27 cellular contexts compared by ENCODE assay signal in genomic region chr11:83068573-83068972, GRCh38. TPM values are rescaled to one million over a fixed set of nuclear protein-coding genes. Genes with fewer than 3 reads are reported as not detected.
A peak's percentile ranks its signal among the peaks of the same experiment; 100 is the strongest.
DNase-seq lines count a peak whose midpoint lies in the region; ATAC-seq, FAIRE-seq and TF ChIP-seq lines count a peak whose summit lies in the region.
"Had no signal": no experiment of that assay in that cellular context is flagged by ENCODE, and none has a peak within 500 bp of the region (broad histone marks: within the 10 kb centered on the region; RNA-seq: fewer than 3 reads in every experiment).

No MANE protein-coding gene starts in this region.

- H3K27ac ChIP-seq in Karpas-422 (ENCODE audit: low read length), result peak overlapping the region; percentile 98
- H3K27ac ChIP-seq in esophagus muscularis mucosa (replicated peaks in 1 of 4), result peak overlapping the region in 3 of 4 donors; percentile 92 to 95 (median 93)
- peak overlapping the region; percentile 87 to 98 (median 96) for H3K27ac ChIP-seq in gastrocnemius medialis
- H3K27ac ChIP-seq: body of pancreas, PC-9 had no signal

- in situ Hi-C loops in gastrocnemius medialis (cut with MboI; ENCODE audit: low sequenced_read_pairs in 4 of 4), result loop anchor here in 1 of 4 donors (25.0 kb wide), 1 partner anchor 94 kb away; the partner anchor contains the start of gene PCF11

- no peaks in the 10 kb centered on the region for H3K9me2 ChIP-seq in Karpas-422 (replicated peaks; ENCODE audit: insufficient read depth, low read length)

- H3K4me3 ChIP-seq in GM12864 (ENCODE audit: low read depth, low read length) (peak overlapping the region; percentile 69), Karpas-422 (ENCODE audit: low read length) (peak overlapping the region; percentile 96), esophagus muscularis mucosa (no peak overlapping the region), gastrocnemius medialis (no peak overlapping the region), H7 (ENCODE audit: insufficient read depth, low read depth, low read length) (no peak overlapping the region)
- H3K4me3 ChIP-seq: body of pancreas, PC-9 had no signal

- 70% methylated on average over 1 of the region's 1 CpG for WGBS in esophagus muscularis mucosa

- H2AFZ ChIP-seq in Karpas-422 (ENCODE audit: low read length), result no peak overlapping the region
- H2AFZ ChIP-seq: PC-9 had no signal

- FAIRE-seq in frontal cortex (lab: Jason Lieb, UNC), result no peak
- FAIRE-seq: GM12892 had no signal

- DNase-seq in GM12864 (ENCODE audit: low read depth) (no peak), Karpas-422 (no peak), esophagus muscularis mucosa (ENCODE audit: extremely low spot score) (no peak), gastrocnemius medialis (no peak), frontal cortex (ENCODE audit: low spot score in 2 of 2) (no peak), SHP77 treated with DMSO at 0.1 percent for 48 hours (lab: John Stamatoyannopoulos, UW) (no peak), H7 (no peak)
- DNase-seq in activated effector memory CD4-positive, alpha-beta T cell treated with Interleukin-2 at 50 U/mL for 16 hours, result no peak
- DNase-seq: activated CD4-positive, alpha-beta T cell treated with anti-CD3 and anti-CD28 coated beads for 4 hours; activated CD8-positive, alpha-beta memory T cell treated with anti-CD3 and anti-CD28 coated beads, Interleukin-2, amount 10 ng/mL, durations not matched to agents 7 days and 5 days; body of pancreas; CD8-positive, alpha-beta T cell; DMS153; effector memory CD8-positive, alpha-beta T cell; GF-D8; naive thymus-derived CD8-positive, alpha-beta T cell; NCI-H1105; NCI-H2029 treated with DMSO at 0.1 percent for 48 hours; NCI-H226; NCI-H774; PC-9; SIG-M5; stimulated activated CD4-positive, alpha-beta T cell treated with anti-CD3 and anti-CD28 coated beads, Interleukin-2, amount 100 ng/mL, for 48 hours; stimulated activated naive CD4-positive, alpha-beta T cell treated with Interleukin-2 at 50 U/mL for 16 hours; T-helper 1 cell; transverse colon had no signal

- H3K9me3 ChIP-seq in Karpas-422 (ENCODE audit: low read length) (no peaks in the 10 kb centered on the region), esophagus muscularis mucosa (no peaks in the 10 kb centered on the region), gastrocnemius medialis (no peaks in the 10 kb centered on the region)
- H3K9me3 ChIP-seq: body of pancreas, transverse colon had no signal

- H4K20me1 ChIP-seq in Karpas-422 (ENCODE audit: insufficient read depth, low read depth, low read length), result no peaks in the 10 kb centered on the region; the same call in 1 of the 2 replicates

- no peak for ATAC-seq in gastrocnemius medialis
- ATAC-seq: activated CD8-positive, alpha-beta memory T cell treated with anti-CD3 and anti-CD28 coated beads, Interleukin-2, amount 10 ng/mL, durations not matched to agents 7 days and 5 days; body of pancreas; CD8-positive, alpha-beta T cell; effector memory CD8-positive, alpha-beta T cell; naive thymus-derived CD8-positive, alpha-beta T cell had no signal

- peaks cover 92% of the 10 kb centered on the region for H3K79me2 ChIP-seq in Karpas-422 (ENCODE audit: low read length)

- TF ChIP-seq CTCF in GM12864 (IDR thresholded peaks at IDR 0.05; ENCODE audit: low read depth, low read length, missing control alignments), result no peak
- no peak for TF ChIP-seq CTCF in esophagus muscularis mucosa (IDR thresholded peaks at IDR 0.05)
- TF ChIP-seq CTCF in gastrocnemius medialis (IDR thresholded peaks at IDR 0.05 in 4 of 5, conservative IDR thresholded peaks at IDR 0.05 in 1 of 5), result no peak

- no peak for TF ChIP-seq EP300 in esophagus muscularis mucosa (IDR thresholded peaks at IDR 0.05)

- TF ChIP-seq POLR2A in esophagus muscularis mucosa (IDR thresholded peaks at IDR 0.05; ENCODE audit: low read depth) (no peak), gastrocnemius medialis (IDR thresholded peaks at IDR 0.05) (no peak)

- peak overlapping the region; percentile 92 for H3K4me2 ChIP-seq in Karpas-422 (ENCODE audit: low read depth, low read length, poor library complexity, severe bottlenecking)

- peaks cover 73% of the 10 kb centered on the region for H3K4me1 ChIP-seq in Karpas-422 (ENCODE audit: low read length)
- peaks cover 36 to 46% (median 39%) of the 10 kb centered on the region in 4 donors for H3K4me1 ChIP-seq in esophagus muscularis mucosa
- H3K4me1 ChIP-seq in gastrocnemius medialis, result peaks cover 66 to 69% of the 10 kb centered on the region in 2 donors

- H3K9ac ChIP-seq in Karpas-422 (ENCODE audit: low read length), result peak overlapping the region; percentile 91

- H3K36me3 ChIP-seq in Karpas-422 (ENCODE audit: insufficient read depth, low read length), result peaks cover 41% of the 10 kb centered on the region
- no peaks in the 10 kb centered on the region for H3K36me3 ChIP-seq in esophagus muscularis mucosa
- H3K36me3 ChIP-seq in gastrocnemius medialis, result no peaks in the 10 kb centered on the region
- H3K36me3 ChIP-seq in H7 (replicated peaks; ENCODE audit: control insufficient read depth, insufficient read depth, low read length), result no peaks in the 10 kb centered on the region
- H3K36me3 ChIP-seq: transverse colon had no signal

- H3K27me3 ChIP-seq in Karpas-422 (ENCODE audit: low read length) (no peaks in the 10 kb centered on the region), esophagus muscularis mucosa (no peaks in the 10 kb centered on the region), gastrocnemius medialis (no peaks in the 10 kb centered on the region), H7 (ENCODE audit: control insufficient read depth, insufficient read depth, low read length) (no peaks in the 10 kb centered on the region)
- H3K27me3 ChIP-seq: body of pancreas, transverse colon had no signal

- intact Hi-C loops in esophagus muscularis mucosa (cut with DNase I), result no loop called here
- intact Hi-C loops in gastrocnemius medialis (cut with DNase I; ENCODE audit: low total_unique reads), result no loop called here

RNA-seq across cellular contexts. Expression of gene RAB30, which starts 3.1 kb away (rescaled TPM):
- 66.5 and 66.7 TPM in 2 replicates for total RNA-seq in Karpas-422 (2014; rRNA removed; shearing (Covaris generic); ENCODE audit: low replicate concordance)
- total RNA-seq in esophagus muscularis mucosa (10 to 100 TPM; 11.3 to 19.8 (median 18.2) TPM), gastrocnemius medialis (10 to 100 TPM; 29.8 to 57.1 (median 33.9) TPM), frontal cortex (41.2 TPM)
- 4.5 and 6.2 TPM in 2 replicates for total RNA-seq in H7 (2014; rRNA removed; shearing (Covaris generic))

Comparison
In these comparisons a context has a peak if more than half of its experiments do, and no peak if none do; other contexts are left out.
1. H3K4me3 ChIP-seq: peak in GM12864 (single experiment) and Karpas-422 (single experiment); none in esophagus muscularis mucosa (0 of 4), gastrocnemius medialis (0 of 4) and H7 (single experiment).
2. Peak in every context shown above with its lines, with median percentiles within 50 percentile points of each other: H3K27ac ChIP-seq.